Comparison of ENCODE assay signal across 13 cellular contexts in genomic region chr5:119330367-119331183, GRCh38. TPM values are rescaled to one million over a fixed set of nuclear protein-coding genes. Genes with fewer than 3 reads are reported as not detected.
DNase-seq lines count a peak whose midpoint lies in the region; ATAC-seq and TF ChIP-seq lines count a peak whose summit lies in the region.
"Had no signal": no experiment of that assay in that cellular context is flagged by ENCODE, and none has a peak within 500 bp of the region (broad histone marks: within the 10 kb centered on the region; RNA-seq: fewer than 3 reads in every experiment).

No MANE protein-coding gene starts in this region.

- no peaks in the 10 kb centered on the region for H3K27me3 Mint-ChIP-seq in CD4-positive, alpha-beta memory T cell
- no peaks in the 10 kb centered on the region for H3K27me3 Mint-ChIP-seq in T-helper 1 cell treated with Interleukin-12 subunit alpha and Interleukin-12 subunit beta and Interleukin-4 antibody, amounts not matched to agents 30 μg/mL and 1 μg/mL, for 36 hours (ENCODE audit: low read depth)
- H3K27me3 Mint-ChIP-seq in activated naive CD8-positive, alpha-beta T cell treated with anti-CD3 and anti-CD28 coated beads for 36 hours: no peaks in the 10 kb centered on the region
- no peaks in the 10 kb centered on the region for H3K27me3 Mint-ChIP-seq in natural killer cell (ENCODE audit: low read depth in 2 of 2)

- peak overlapping the region; percentile 93 to 97 (median 96) for H3K27ac Mint-ChIP-seq in CD4-positive, alpha-beta memory T cell
- H3K27ac Mint-ChIP-seq in T-helper 1 cell treated with Interleukin-12 subunit alpha and Interleukin-12 subunit beta and Interleukin-4 antibody, amounts not matched to agents 30 μg/mL and 1 μg/mL, for 36 hours: peak overlapping the region; percentile 92
- H3K27ac Mint-ChIP-seq in activated naive CD8-positive, alpha-beta T cell treated with anti-CD3 and anti-CD28 coated beads for 36 hours: peak overlapping the region; percentile 96
- peak overlapping the region; percentile 86 to 88 for H3K27ac Mint-ChIP-seq in natural killer cell
- H3K27ac Mint-ChIP-seq: nephron had no signal

- peaks cover 4 to 23% of the 10 kb centered on the region in 2 donors for H3K36me3 Mint-ChIP-seq in CD4-positive, alpha-beta memory T cell
- peaks cover 17% of the 10 kb centered on the region for H3K36me3 Mint-ChIP-seq in T-helper 1 cell treated with Interleukin-12 subunit alpha and Interleukin-12 subunit beta and Interleukin-4 antibody, amounts not matched to agents 30 μg/mL and 1 μg/mL, for 36 hours (ENCODE audit: low read depth)
- peaks cover 39% of the 10 kb centered on the region for H3K36me3 Mint-ChIP-seq in activated naive CD8-positive, alpha-beta T cell treated with anti-CD3 and anti-CD28 coated beads for 36 hours
- no peaks in the 10 kb centered on the region for H3K36me3 Mint-ChIP-seq in natural killer cell

- peak overlapping the region in 1 of 2 donors; percentile 36 for H3K4me3 ChIP-seq in CD4-positive, alpha-beta memory T cell (ENCODE audit: low read length in 2 of 2)
- H3K4me3 ChIP-seq: heart right ventricle, SK-N-MC had no signal

- H3K9me3 ChIP-seq in CD4-positive, alpha-beta memory T cell (ENCODE audit: control insufficient read depth in 1 of 2, low read length in 2 of 2): no peaks in the 10 kb centered on the region
- H3K9me3 ChIP-seq: heart right ventricle had no signal

- H3K36me3 ChIP-seq in CD4-positive, alpha-beta memory T cell (ENCODE audit: insufficient read depth, low read length): no peaks in the 10 kb centered on the region
- H3K36me3 ChIP-seq: heart right ventricle had no signal

- no peaks in the 10 kb centered on the region for H3K27me3 ChIP-seq in CD4-positive, alpha-beta memory T cell (ENCODE audit: insufficient read depth, low read length)
- H3K27me3 ChIP-seq: heart right ventricle had no signal

- CTCF ChIA-PET in CD4-positive, alpha-beta memory T cell (lab: Charles Lee; ENCODE audit: partially characterized antibody): interaction anchor here (1.0 to 12.1 kb wide), 12 partner anchors 9 to 343 kb away, joined by 3 to 112 read pairs (median 5); no protein-coding TSS in a partner anchor

- H3K9me3 Mint-ChIP-seq in CD4-positive, alpha-beta memory T cell: peaks cover 0 to 3% (median 0%) of the 10 kb centered on the region in 8 donors
- H3K9me3 Mint-ChIP-seq in T-helper 1 cell treated with Interleukin-12 subunit alpha and Interleukin-12 subunit beta and Interleukin-4 antibody, amounts not matched to agents 30 μg/mL and 1 μg/mL, for 36 hours: no peaks in the 10 kb centered on the region
- H3K9me3 Mint-ChIP-seq in activated naive CD8-positive, alpha-beta T cell treated with anti-CD3 and anti-CD28 coated beads for 36 hours: no peaks in the 10 kb centered on the region
- no peaks in the 10 kb centered on the region for H3K9me3 Mint-ChIP-seq in natural killer cell
- H3K9me3 Mint-ChIP-seq: nephron had no signal

- ATAC-seq in natural killer cell: peak; percentile 24 to 82 (median 59)
- no peak for ATAC-seq in HG02970 (IDR thresholded peaks at IDR 0.05; ENCODE audit: low FRiP score, unreplicated experiment)

- peak; percentile 78 to 88 (median 81) for DNase-seq in CD4-positive, alpha-beta memory T cell
- DNase-seq in activated naive CD8-positive, alpha-beta T cell treated with anti-CD3 and anti-CD28 coated beads for 36 hours: peak; percentile 57
- DNase-seq in natural killer cell (no peak), islet precursor cell (no peak), HPDE6-E6E7 (ENCODE audit: extremely low spot score) (no peak), ecto neural progenitor cell (ENCODE audit: low spot score) (no peak)
- DNase-seq: heart right ventricle, NCI-H2171 had no signal

- H3K27ac ChIP-seq in CD4-positive, alpha-beta memory T cell (ENCODE audit: low read depth, low read length): peak overlapping the region; percentile 75
- H3K27ac ChIP-seq: HL-60, SK-N-MC had no signal

- H3K4me3 Mint-ChIP-seq in CD4-positive, alpha-beta memory T cell: peak overlapping the region; percentile 30 to 95 (median 82)
- H3K4me3 Mint-ChIP-seq in T-helper 1 cell treated with Interleukin-12 subunit alpha and Interleukin-12 subunit beta and Interleukin-4 antibody, amounts not matched to agents 30 μg/mL and 1 μg/mL, for 36 hours: peak overlapping the region; percentile 69
- peak overlapping the region; percentile 49 for H3K4me3 Mint-ChIP-seq in activated naive CD8-positive, alpha-beta T cell treated with anti-CD3 and anti-CD28 coated beads for 36 hours
- H3K4me3 Mint-ChIP-seq in natural killer cell: peak overlapping the region; percentile 79
- H3K4me3 Mint-ChIP-seq: nephron had no signal

- POLR2A ChIA-PET in CD4-positive, alpha-beta memory T cell (lab: Charles Lee; ENCODE audit: partially characterized antibody): interaction anchor here (0.7 to 23.8 kb wide), 10 partner anchors 9 to 259 kb away, joined by 3 to 727 read pairs (median 9); partner anchors contain the start of genes DMXL1 and TNFAIP8

- peaks cover 69 to 96% (median 79%) of the 10 kb centered on the region in 4 donors for H3K4me1 Mint-ChIP-seq in CD4-positive, alpha-beta memory T cell
- H3K4me1 Mint-ChIP-seq in T-helper 1 cell treated with Interleukin-12 subunit alpha and Interleukin-12 subunit beta and Interleukin-4 antibody, amounts not matched to agents 30 μg/mL and 1 μg/mL, for 36 hours (ENCODE audit: low read depth): peaks cover 83% of the 10 kb centered on the region
- peaks cover 92% of the 10 kb centered on the region for H3K4me1 Mint-ChIP-seq in activated naive CD8-positive, alpha-beta T cell treated with anti-CD3 and anti-CD28 coated beads for 36 hours
- peaks cover 94% of the 10 kb centered on the region in 2 donors for H3K4me1 Mint-ChIP-seq in natural killer cell

- peaks cover 93% of the 10 kb centered on the region for H3K4me1 ChIP-seq in CD4-positive, alpha-beta memory T cell (ENCODE audit: insufficient read depth, low read length)

- intact Hi-C loops in CD4-positive, alpha-beta memory T cell (cut with micrococcal nuclease): loop anchor here (1.0 kb wide), 2 partner anchors 10 to 12 kb away; no protein-coding TSS in a partner anchor
- intact Hi-C loops in natural killer cell (cut with micrococcal nuclease): loop anchor here (10.0 kb wide), 1 partner anchor 256 kb away; the partner anchor contains the start of gene DMXL1

- no peak for TF ChIP-seq CTCF in natural killer cell (IDR thresholded peaks at IDR 0.05)

RNA-seq across cellular contexts. Expression of gene TNFAIP8, which starts 25.2 kb away (rescaled TPM):
- total RNA-seq in CD4-positive, alpha-beta memory T cell: 100 to 1,000 TPM; 167 to 176 TPM
- polyA plus RNA-seq in CD4-positive, alpha-beta memory T cell: 100 to 1,000 TPM; 277 to 423 TPM
- total RNA-seq in activated naive CD8-positive, alpha-beta T cell treated with anti-CD3 and anti-CD28 coated beads for 36 hours: 100 to 1,000 TPM; 176 to 178 TPM
- total RNA-seq in natural killer cell: 10 to 100 TPM; 47.6 to 87.5 (median 76.3) TPM

Comparison
In these comparisons a context has a peak if more than half of its experiments do, and no peak if none do; other contexts are left out.
1. DNase-seq: peak in CD4-positive, alpha-beta memory T cell (5 of 5) and activated naive CD8-positive, alpha-beta T cell treated with anti-CD3 and anti-CD28 coated beads for 36 hours (single experiment); none in natural killer cell (single experiment), islet precursor cell (single experiment), HPDE6-E6E7 (single experiment) and ecto neural progenitor cell (single experiment).
2. Peak in every context shown above with its lines, with median percentiles within 50 percentile points of each other: H3K27ac Mint-ChIP-seq and H3K4me3 Mint-ChIP-seq.